ENCODE assay signal across 21 cellular contexts in the genomic region with DNA sequence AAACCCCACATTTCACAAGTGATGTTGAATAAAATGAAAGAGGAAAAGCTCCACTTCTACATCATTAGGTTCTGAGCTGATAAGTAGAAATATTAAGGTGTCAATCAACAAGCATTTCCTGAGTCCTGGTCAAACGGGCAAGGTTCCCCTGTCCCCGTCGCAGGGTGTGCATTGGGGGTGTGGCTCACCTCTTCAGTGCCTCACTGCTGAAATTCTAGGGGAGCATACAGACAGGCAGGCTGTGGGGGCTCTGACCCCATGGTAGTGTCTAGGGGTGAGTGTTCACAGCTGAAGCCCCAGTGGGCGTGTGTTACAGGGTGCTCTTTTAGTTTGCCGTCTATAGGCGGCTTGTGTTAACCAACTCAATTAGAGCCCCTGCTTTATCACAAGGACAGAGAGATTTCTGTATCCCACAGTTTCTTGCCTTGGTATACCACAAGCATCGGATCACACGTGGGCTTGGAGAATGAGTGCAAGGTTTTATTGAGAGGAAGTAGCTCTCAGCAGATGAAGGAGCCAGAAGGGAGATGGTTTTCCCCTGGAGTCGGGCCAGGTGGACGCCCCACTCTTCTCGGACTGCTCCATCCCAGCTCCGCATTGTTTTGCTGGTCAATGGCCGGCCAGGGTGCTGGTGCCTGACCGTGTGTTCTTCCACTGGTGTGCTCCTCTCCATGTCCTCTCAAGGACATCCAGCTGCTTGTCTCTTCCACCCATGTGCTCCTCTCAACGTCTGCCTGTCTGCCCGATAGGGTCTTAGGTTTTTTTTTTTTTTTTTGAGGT.
DNase-seq lines count a peak whose midpoint lies in the region; ATAC-seq, FAIRE-seq and TF ChIP-seq lines count a peak whose summit lies in the region.
"Had no signal": no experiment of that assay in that cellular context is flagged by ENCODE, and none has a peak within 500 bp of the region (broad histone marks: within the 10 kb centered on the region; RNA-seq: fewer than 3 reads in every experiment).

No MANE protein-coding gene starts in this region.

- H3K4me3 Mint-ChIP-seq in activated CD4-positive, alpha-beta T cell treated with anti-CD3 and anti-CD28 coated beads, Interleukin-2, amount 10 ng/mL, durations not matched to agents 24 days and 14 days = no peak overlapping the region
- H3K4me3 Mint-ChIP-seq in osteocyte (ENCODE audit: unreplicated experiment) (no peak overlapping the region), T-helper 17 cell (no peak overlapping the region)
- H3K4me3 Mint-ChIP-seq in activated CD8-positive, alpha-beta T cell treated with anti-CD3 and anti-CD28 coated beads, Interleukin-2, amount 10 ng/mL, durations not matched to agents 7 days and 5 days = no peak overlapping the region
- H3K4me3 Mint-ChIP-seq: CD14-positive monocyte; CD4-positive, alpha-beta memory T cell; GM23338; HFFc6 had no signal

- H3K9me3 Mint-ChIP-seq in activated CD4-positive, alpha-beta T cell treated with anti-CD3 and anti-CD28 coated beads, Interleukin-2, amount 10 ng/mL, durations not matched to agents 24 days and 14 days = no peaks in the 10 kb centered on the region
- no peaks in the 10 kb centered on the region for H3K9me3 Mint-ChIP-seq in osteocyte (ENCODE audit: unreplicated experiment)
- no peaks in the 10 kb centered on the region for H3K9me3 Mint-ChIP-seq in activated CD8-positive, alpha-beta T cell treated with anti-CD3 and anti-CD28 coated beads, Interleukin-2, amount 10 ng/mL, durations not matched to agents 7 days and 5 days (ENCODE audit: insufficient read depth)

- TF ChIP-seq POLR2A in H54 (IDR thresholded peaks at IDR 0.05; ENCODE audit: low read depth, low read length) = no peak

- FAIRE-seq in bronchial epithelial cell (lab: Jason Lieb, UNC) (peak; percentile 18), H54 (lab: Jason Lieb, UNC) (no peak)
- FAIRE-seq: GM12892, GM18507, HTR-8/SVneo had no signal

- no peak for TF ChIP-seq CTCF in bronchial epithelial cell (IDR thresholded peaks at IDR 0.05; ENCODE audit: insufficient read depth, low read length, severe bottlenecking)
- TF ChIP-seq CTCF in osteocyte (IDR thresholded peaks at IDR 0.05) = no peak

- POLR2A ChIA-PET in activated CD8-positive, alpha-beta T cell treated with anti-CD3 and anti-CD28 coated beads, Interleukin-2, amount 10 ng/mL, durations not matched to agents 7 days and 5 days (lab: Charles Lee) = no interaction called here

- no peak overlapping the region for H3K4me3 ChIP-seq in bronchial epithelial cell (ENCODE audit: low read depth, low read length)
- H3K4me3 ChIP-seq: BLaER1, GM23338 had no signal

- CTCF ChIA-PET in activated CD8-positive, alpha-beta T cell treated with anti-CD3 and anti-CD28 coated beads, Interleukin-2, amount 10 ng/mL, durations not matched to agents 7 days and 5 days (lab: Charles Lee) = no interaction called here

- H3K27me3 Mint-ChIP-seq in activated CD4-positive, alpha-beta T cell treated with anti-CD3 and anti-CD28 coated beads, Interleukin-2, amount 10 ng/mL, durations not matched to agents 24 days and 14 days = peaks cover 2% of the 10 kb centered on the region
- H3K27me3 Mint-ChIP-seq in osteocyte (ENCODE audit: unreplicated experiment) (peaks cover 3% of the 10 kb centered on the region), T-helper 17 cell (peaks cover 59% of the 10 kb centered on the region)
- peaks cover 9% of the 10 kb centered on the region for H3K27me3 Mint-ChIP-seq in activated CD8-positive, alpha-beta T cell treated with anti-CD3 and anti-CD28 coated beads, Interleukin-2, amount 10 ng/mL, durations not matched to agents 7 days and 5 days (ENCODE audit: low read depth)

- H3K27me3 ChIP-seq in bronchial epithelial cell (ENCODE audit: control insufficient read depth, insufficient read depth, low read length) = no peaks in the 10 kb centered on the region
- H3K27me3 ChIP-seq: BLaER1 had no signal

- H3K36me3 Mint-ChIP-seq in activated CD4-positive, alpha-beta T cell treated with anti-CD3 and anti-CD28 coated beads, Interleukin-2, amount 10 ng/mL, durations not matched to agents 24 days and 14 days (ENCODE audit: low read depth) = no peaks in the 10 kb centered on the region
- no peaks in the 10 kb centered on the region for H3K36me3 Mint-ChIP-seq in osteocyte (ENCODE audit: unreplicated experiment)
- peaks cover 2% of the 10 kb centered on the region for H3K36me3 Mint-ChIP-seq in T-helper 17 cell (ENCODE audit: low read depth)
- no peaks in the 10 kb centered on the region for H3K36me3 Mint-ChIP-seq in activated CD8-positive, alpha-beta T cell treated with anti-CD3 and anti-CD28 coated beads, Interleukin-2, amount 10 ng/mL, durations not matched to agents 7 days and 5 days (ENCODE audit: low read depth)
- H3K36me3 Mint-ChIP-seq: CD14-positive monocyte; CD4-positive, alpha-beta memory T cell had no signal

- peak; percentile 37 for DNase-seq in activated CD4-positive, alpha-beta T cell treated with anti-CD3 and anti-CD28 coated beads, Interleukin-2, amount 10 ng/mL, durations not matched to agents 24 days and 14 days
- no peak for DNase-seq in activated CD4-positive, alpha-beta T cell treated with anti-CD3 and anti-CD28 coated beads, Interleukin-2, amount 50 U/mL, for 48 hours
- no peak for DNase-seq in bronchial epithelial cell (ENCODE audit: low read depth)
- peak; percentile 70 for DNase-seq in osteocyte (ENCODE audit: extremely low spot score, unreplicated experiment)
- DNase-seq in T-helper 17 cell = no peak
- DNase-seq in H54 (ENCODE audit: insufficient read length, low spot score) = no peak
- no peak for DNase-seq in activated CD8-positive, alpha-beta T cell treated with anti-CD3 and anti-CD28 coated beads, Interleukin-2, amount 10 ng/mL, durations not matched to agents 7 days and 5 days
- DNase-seq: CD4-positive, alpha-beta memory T cell; DMS153; DMS79; GDM1; HCEC 1CT; HFFc6; IMR-90; KBM-7 had no signal

- intact Hi-C loops in activated CD4-positive, alpha-beta T cell treated with anti-CD3 and anti-CD28 coated beads, Interleukin-2, amount 10 ng/mL, durations not matched to agents 24 days and 14 days (cut with micrococcal nuclease) = no loop called here

- ATAC-seq in T-helper 17 cell = no peak
- ATAC-seq in activated CD8-positive, alpha-beta T cell treated with anti-CD3 and anti-CD28 coated beads, Interleukin-2, amount 10 ng/mL, durations not matched to agents 7 days and 5 days = no peak
- ATAC-seq: GM23338 had no signal

- no peak overlapping the region for H3K27ac Mint-ChIP-seq in activated CD4-positive, alpha-beta T cell treated with anti-CD3 and anti-CD28 coated beads, Interleukin-2, amount 10 ng/mL, durations not matched to agents 24 days and 14 days
- no peak overlapping the region for H3K27ac Mint-ChIP-seq in osteocyte (ENCODE audit: unreplicated experiment)
- no peak overlapping the region for H3K27ac Mint-ChIP-seq in T-helper 17 cell
- no peak overlapping the region for H3K27ac Mint-ChIP-seq in activated CD8-positive, alpha-beta T cell treated with anti-CD3 and anti-CD28 coated beads, Interleukin-2, amount 10 ng/mL, durations not matched to agents 7 days and 5 days
- H3K27ac Mint-ChIP-seq: CD4-positive, alpha-beta memory T cell; GM23338; HFFc6 had no signal

- no peaks in the 10 kb centered on the region for H3K36me3 ChIP-seq in bronchial epithelial cell (ENCODE audit: control insufficient read depth, insufficient read depth, low read length)
- H3K36me3 ChIP-seq: BLaER1 had no signal

- no peaks in the 10 kb centered on the region for H3K9me3 ChIP-seq in T-helper 17 cell (ENCODE audit: control insufficient read depth, low read length, poor library complexity, severe bottlenecking)

- no peaks in the 10 kb centered on the region for H3K4me1 Mint-ChIP-seq in activated CD4-positive, alpha-beta T cell treated with anti-CD3 and anti-CD28 coated beads, Interleukin-2, amount 10 ng/mL, durations not matched to agents 24 days and 14 days
- H3K4me1 Mint-ChIP-seq in osteocyte (ENCODE audit: unreplicated experiment) = peaks cover 26% of the 10 kb centered on the region
- H3K4me1 Mint-ChIP-seq in T-helper 17 cell = no peaks in the 10 kb centered on the region
- no peaks in the 10 kb centered on the region for H3K4me1 Mint-ChIP-seq in activated CD8-positive, alpha-beta T cell treated with anti-CD3 and anti-CD28 coated beads, Interleukin-2, amount 10 ng/mL, durations not matched to agents 7 days and 5 days (ENCODE audit: low read depth)
- H3K4me1 Mint-ChIP-seq: CD14-positive monocyte; CD4-positive, alpha-beta memory T cell had no signal

Comparison
In these comparisons a context has a peak if more than half of its experiments do, and no peak if none do; other contexts are left out.
1. DNase-seq: peak in activated CD4-positive, alpha-beta T cell treated with anti-CD3 and anti-CD28 coated beads, Interleukin-2, amount 10 ng/mL, durations not matched to agents 24 days and 14 days (single experiment) and osteocyte (single experiment); none in activated CD4-positive, alpha-beta T cell treated with anti-CD3 and anti-CD28 coated beads, Interleukin-2, amount 50 U/mL, for 48 hours (0 of 2), bronchial epithelial cell (single experiment), T-helper 17 cell (0 of 3), H54 (single experiment) and activated CD8-positive, alpha-beta T cell treated with anti-CD3 and anti-CD28 coated beads, Interleukin-2, amount 10 ng/mL, durations not matched to agents 7 days and 5 days (single experiment).